8 cellular contexts compared by ENCODE assay signal in genomic region chr13:41411536-41411935, GRCh38. TPM values are rescaled to one million over a fixed set of nuclear protein-coding genes. Genes with fewer than 3 reads are reported as not detected.
DNase-seq lines count a peak whose midpoint lies in the region; ATAC-seq and TF ChIP-seq lines count a peak whose summit lies in the region.

No MANE protein-coding gene starts in this region.

- H3K9me3 Mint-ChIP-seq in activated CD4-positive, alpha-beta memory T cell treated with anti-CD3 and anti-CD28 coated beads, Interleukin-2, amount 10 ng/mL, durations not matched to agents 7 days and 5 days, result no peaks in the 10 kb centered on the region

- H3K4me3 Mint-ChIP-seq in activated CD4-positive, alpha-beta memory T cell treated with anti-CD3 and anti-CD28 coated beads, Interleukin-2, amount 10 ng/mL, durations not matched to agents 7 days and 5 days, result no peak overlapping the region

- H3K4me3 ChIP-seq in HCT116 (replicated peaks in 1 of 2; ENCODE audit: low read depth in 1 of 2, low read length in 2 of 2) (no peak overlapping the region), aorta (ENCODE audit: low read length in 2 of 2) (no peak overlapping the region)

- CTCF ChIA-PET in HCT116 (lab: Charles Lee), result interaction anchor here (0.6 to 2.8 kb wide), 5 partner anchors 36 to 507 kb away, joined by 4 to 30 read pairs (median 4); no protein-coding TSS in a partner anchor
- CTCF ChIA-PET in activated CD4-positive, alpha-beta memory T cell treated with anti-CD3 and anti-CD28 coated beads, Interleukin-2, amount 10 ng/mL, durations not matched to agents 7 days and 5 days (lab: Charles Lee), result interaction anchor here (1.0 to 1.6 kb wide), 4 partner anchors 9 to 702 kb away, joined by 4 read pairs; no protein-coding TSS in a partner anchor

- no peak overlapping the region for H2AFZ ChIP-seq in HCT116 (ENCODE audit: low read depth, low read length, poor library complexity, severe bottlenecking)

- no TSS peak for BruUV-seq in HCT116 (replicated peaks; lab: Mats Ljungman, UMichigan)

- POLR2A ChIA-PET in HCT116 (lab: Charles Lee), result no interaction called here
- POLR2A ChIA-PET in activated CD4-positive, alpha-beta memory T cell treated with anti-CD3 and anti-CD28 coated beads, Interleukin-2, amount 10 ng/mL, durations not matched to agents 7 days and 5 days (lab: Charles Lee), result no interaction called here

- no peak overlapping the region for H3K27ac Mint-ChIP-seq in activated CD4-positive, alpha-beta memory T cell treated with anti-CD3 and anti-CD28 coated beads, Interleukin-2, amount 10 ng/mL, durations not matched to agents 7 days and 5 days

- TF ChIP-seq POLR2A in HCT116 (IDR thresholded peaks at IDR 0.05; ENCODE audit: borderline replicate concordance, extremely low read depth, insufficient read depth, insufficient read length), result no peak

- H3K27me3 ChIP-seq in HCT116 (ENCODE audit: insufficient read depth, low read length) (no peaks in the 10 kb centered on the region), aorta (ENCODE audit: control insufficient read depth in 1 of 2, insufficient read depth in 2 of 2, low read length in 1 of 2) (no peaks in the 10 kb centered on the region)

- RAD21 ChIA-PET in HCT116 (lab: Charles Lee; ENCODE audit: low non-redundant PET in 1 of 2, low total read pairs in 2 of 2, uncharacterized antibody in 2 of 2, unreplicated experiment in 2 of 2), result interaction anchor here (0.6 to 1.6 kb wide), 2 partner anchors 237 to 241 kb away, joined by 3 to 7 read pairs; no protein-coding TSS in a partner anchor

- H3K27me3 Mint-ChIP-seq in activated CD4-positive, alpha-beta memory T cell treated with anti-CD3 and anti-CD28 coated beads, Interleukin-2, amount 10 ng/mL, durations not matched to agents 7 days and 5 days, result no peaks in the 10 kb centered on the region

- H3K36me3 Mint-ChIP-seq in activated CD4-positive, alpha-beta memory T cell treated with anti-CD3 and anti-CD28 coated beads, Interleukin-2, amount 10 ng/mL, durations not matched to agents 7 days and 5 days (ENCODE audit: low read depth), result no peaks in the 10 kb centered on the region

- H3K27ac ChIP-seq in HCT116 (ENCODE audit: low read depth, low read length), result no peak overlapping the region
- no peak overlapping the region for H3K27ac ChIP-seq in aorta (ENCODE audit: low read depth in 1 of 2, low read length in 2 of 2)

- intact Hi-C loops in HCT116 (cut with micrococcal nuclease) (loop anchor here (1.0 kb wide), 2 partner anchors 241 to 699 kb away; no protein-coding TSS in a partner anchor), aorta (cut with DNase I) (loop anchor here in 1 of 2 donors (5.0 kb wide), 1 partner anchor 241 kb away; no protein-coding TSS in a partner anchor)

- H3K9me2 ChIP-seq in HCT116 (ENCODE audit: insufficient read depth), result no peaks in the 10 kb centered on the region

- TF ChIP-seq CTCF in HCT116 (IDR thresholded peaks at IDR 0.05 in 2 of 3, conservative IDR thresholded peaks at IDR 0.05 in 1 of 3; ENCODE audit: borderline replicate concordance in 1 of 3, insufficient read depth in 1 of 3, low read depth in 2 of 3, low read length in 2 of 3), result peak; percentile 24 to 36 (median 32); a peak in 3 of 6 replicates

- no peak overlapping the region for H3K4me2 ChIP-seq in HCT116 (ENCODE audit: low read length)

- TF ChIP-seq RAD21 in HCT116 (IDR thresholded peaks at IDR 0.05; ENCODE audit: low read depth), result peak; percentile 70

- DNase-seq in CD1c-positive myeloid dendritic cell (ENCODE audit: extremely low spot score) (peak; percentile 46), HCT116 (ENCODE audit: low read depth, low spot score) (peak; percentile 23), iPS-NIHi11 (ENCODE audit: low spot score) (peak; percentile 38), aorta (no peak), NCI-H2081 (lab: John Stamatoyannopoulos, UW) (no peak)
- peak; percentile 25 for DNase-seq in activated CD4-positive, alpha-beta memory T cell treated with anti-CD3 and anti-CD28 coated beads, Interleukin-2, amount 10 ng/mL, durations not matched to agents 7 days and 5 days

- H3K36me3 ChIP-seq in HCT116 (ENCODE audit: control insufficient read depth in 1 of 2, insufficient read depth in 2 of 2, low read length in 2 of 2), result no peaks in the 10 kb centered on the region
- no peaks in the 10 kb centered on the region for H3K36me3 ChIP-seq in aorta (ENCODE audit: control insufficient read depth in 1 of 2, insufficient read depth in 2 of 2, low read length in 1 of 2)

- H3K4me1 Mint-ChIP-seq in activated CD4-positive, alpha-beta memory T cell treated with anti-CD3 and anti-CD28 coated beads, Interleukin-2, amount 10 ng/mL, durations not matched to agents 7 days and 5 days, result no peaks in the 10 kb centered on the region

- no peaks in the 10 kb centered on the region for H4K20me1 ChIP-seq in HCT116 (ENCODE audit: insufficient read depth)

- no peak overlapping the region for H3K9ac ChIP-seq in HCT116 (ENCODE audit: low read length)

- H3K9me3 ChIP-seq in HCT116 (ENCODE audit: control insufficient read depth in 1 of 2, insufficient read depth in 1 of 2, low read depth in 1 of 2, low read length in 2 of 2), result no peaks in the 10 kb centered on the region
- H3K9me3 ChIP-seq in aorta (ENCODE audit: control insufficient read depth, low read length), result no peaks in the 10 kb centered on the region

- 25% methylated on average over 5 of the region's 5 CpGs for WGBS in aorta, 2 donors

- no peaks in the 10 kb centered on the region for H3K79me2 ChIP-seq in HCT116 (ENCODE audit: insufficient read depth, low read length)

- ATAC-seq in HCT116 (peak; percentile 89), aorta (ENCODE audit: low FRiP score) (peak; percentile 56), HG03469 (IDR thresholded peaks at IDR 0.05; ENCODE audit: unreplicated experiment) (no peak), HG02642 (IDR thresholded peaks at IDR 0.05; ENCODE audit: poor library complexity, unreplicated experiment) (no peak)

- 0 out of 4 replicates have a peak, but pooled peaks cover 0 to 4% of the 10 kb centered on the region in 2 experiments for H3K4me1 ChIP-seq in HCT116 (ENCODE audit: control insufficient read depth in 1 of 2, insufficient read depth in 2 of 2, low read length in 2 of 2)
- no peaks in the 10 kb centered on the region for H3K4me1 ChIP-seq in aorta (ENCODE audit: control insufficient read depth in 1 of 2, insufficient read depth in 2 of 2, low read length in 2 of 2)

TF ChIP-seq in HCT116, 20 proteins besides CTCF, POLR2A, EP300 and RAD21 (continues in another document):
- TF ChIP-seq ZFX (IDR thresholded peaks at IDR 0.05) (no peak), ELF1 (IDR thresholded peaks at IDR 0.05; ENCODE audit: borderline replicate concordance, low read depth) (no peak), YY1 (IDR thresholded peaks at IDR 0.05; ENCODE audit: extremely low read depth, insufficient replicate concordance, low read depth, low read length) (no peak), JUND (IDR thresholded peaks at IDR 0.05) (no peak), ZNF274 (IDR thresholded peaks at IDR 0.05; ENCODE audit: low read depth, low read length) (no peak), SP1 (IDR thresholded peaks at IDR 0.05; ENCODE audit: low read depth) (no peak), ATF3 (IDR thresholded peaks at IDR 0.05) (no peak), TCF7L2 (IDR thresholded peaks at IDR 0.05; ENCODE audit: borderline replicate concordance, extremely low read depth, insufficient read depth, insufficient read length) (no peak), EZH2phosphoT487 (IDR thresholded peaks at IDR 0.05; ENCODE audit: borderline replicate concordance) (no peak), CBX3 (IDR thresholded peaks at IDR 0.05; ENCODE audit: low read depth) (no peak), EGR1 (IDR thresholded peaks at IDR 0.05; ENCODE audit: low read depth) (no peak)
- TF ChIP-seq, protein P1, sequence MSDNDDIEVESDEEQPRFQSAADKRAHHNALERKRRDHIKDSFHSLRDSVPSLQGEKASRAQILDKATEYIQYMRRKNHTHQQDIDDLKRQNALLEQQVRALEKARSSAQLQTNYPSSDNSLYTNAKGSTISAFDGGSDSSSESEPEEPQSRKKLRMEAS (IDR thresholded peaks at IDR 0.05), result no peak
- TF ChIP-seq, protein P2, sequence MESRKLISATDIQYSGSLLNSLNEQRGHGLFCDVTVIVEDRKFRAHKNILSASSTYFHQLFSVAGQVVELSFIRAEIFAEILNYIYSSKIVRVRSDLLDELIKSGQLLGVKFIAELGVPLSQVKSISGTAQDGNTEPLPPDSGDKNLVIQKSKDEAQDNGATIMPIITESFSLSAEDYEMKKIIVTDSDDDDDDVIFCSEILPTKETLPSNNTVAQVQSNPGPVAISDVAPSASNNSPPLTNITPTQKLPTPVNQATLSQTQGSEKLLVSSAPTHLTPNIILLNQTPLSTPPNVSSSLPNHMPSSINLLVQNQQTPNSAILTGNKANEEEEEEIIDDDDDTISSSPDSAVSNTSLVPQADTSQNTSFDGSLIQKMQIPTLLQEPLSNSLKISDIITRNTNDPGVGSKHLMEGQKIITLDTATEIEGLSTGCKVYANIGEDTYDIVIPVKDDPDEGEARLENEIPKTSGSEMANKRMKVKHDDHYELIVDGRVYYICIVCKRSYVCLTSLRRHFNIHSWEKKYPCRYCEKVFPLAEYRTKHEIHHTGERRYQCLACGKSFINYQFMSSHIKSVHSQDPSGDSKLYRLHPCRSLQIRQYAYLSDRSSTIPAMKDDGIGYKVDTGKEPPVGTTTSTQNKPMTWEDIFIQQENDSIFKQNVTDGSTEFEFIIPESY (IDR thresholded peaks at IDR 0.05; ENCODE audit: extremely low read depth, insufficient replicate concordance, low read length), result no peak

RNA-seq across cellular contexts. Expression of gene RGCC, which starts 45.8 kb away (rescaled TPM):
- total RNA-seq in HCT116 (2021; ENCODE audit: unreplicated experiment), result 3.2 TPM
- 2.2 and 2.8 TPM in 2 replicates for polyA plus RNA-seq in HCT116 (2012)
- total RNA-seq in activated CD4-positive, alpha-beta memory T cell treated with anti-CD3 and anti-CD28 coated beads, Interleukin-2, amount 10 ng/mL, durations not matched to agents 7 days and 5 days, result 10 to 100 TPM; 58.0 to 62.4 TPM
- total RNA-seq in aorta, result 10 to 100 TPM; 19.3 to 66.2 TPM
- polyA plus RNA-seq in aorta, result 10 to 100 TPM; 10.3 to 26.0 TPM

Comparison
In these comparisons a context has a peak if more than half of its experiments do, and no peak if none do; other contexts are left out.
1. DNase-seq: peak in CD1c-positive myeloid dendritic cell (single experiment), HCT116 (single experiment), activated CD4-positive, alpha-beta memory T cell treated with anti-CD3 and anti-CD28 coated beads, Interleukin-2, amount 10 ng/mL, durations not matched to agents 7 days and 5 days (single experiment) and iPS-NIHi11 (single experiment); none in aorta (0 of 2) and NCI-H2081 (0 of 2).
2. ATAC-seq: peak in HCT116 (single experiment) and aorta (single experiment); none in HG03469 (single experiment) and HG02642 (single experiment).